1 cellular context compared by ENCODE assay signal in the genomic region with DNA sequence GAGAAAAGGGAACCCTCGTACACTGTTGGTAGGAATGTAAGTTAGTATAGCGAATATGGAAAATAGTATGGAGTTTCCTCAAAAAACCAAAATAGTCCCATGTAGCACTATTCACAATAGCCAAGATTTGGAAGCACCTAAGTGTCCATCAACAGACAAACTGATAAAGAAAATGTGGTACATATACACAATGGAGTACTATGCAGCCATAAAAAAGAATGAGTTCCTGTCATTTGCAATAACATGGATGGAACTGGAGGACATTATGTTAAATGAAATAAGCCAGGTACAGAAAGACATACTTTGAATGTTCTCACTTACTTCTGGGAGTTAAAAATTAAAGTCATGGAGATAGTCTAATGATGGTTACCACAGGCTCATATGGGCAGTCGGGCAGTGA.
TF ChIP-seq lines count a peak whose summit lies in the region.

No MANE protein-coding gene starts in this region.

TF ChIP-seq in A549, 52 proteins besides CTCF, POLR2A, EP300 and RAD21 (continued from another document):
- TF ChIP-seq ZC3H11A (IDR thresholded peaks at IDR 0.05) (no peak), FOSB (CRISPR knock-in tag; IDR thresholded peaks at IDR 0.05) (no peak)
TF ChIP-seq in A549: peak in this region for 1.
